1 cellular context compared by ENCODE assay signal in genomic region chr11:87005569-87005921, GRCh38.
TF ChIP-seq lines count a peak whose summit lies in the region.

No MANE protein-coding gene starts in this region.

TF ChIP-seq in GM23338, 12 proteins besides CTCF, POLR2A, EP300 and RAD21 (continued from another document):
- TF ChIP-seq REST (IDR thresholded peaks at IDR 0.05; ENCODE audit: unreplicated experiment) (no peak), JUNB (IDR thresholded peaks at IDR 0.05; ENCODE audit: unreplicated experiment) (no peak)
